In genomic region chr5:102833146-102833545, GRCh38 we compare ENCODE assay signal across 32 cellular contexts.
"Had no signal": no experiment of that assay in that cellular context is flagged by ENCODE, and none has a peak within 500 bp of the region (broad histone marks: within the 10 kb centered on the region; RNA-seq: fewer than 3 reads in every experiment).

No MANE protein-coding gene starts in this region.

- H3K4me1 ChIP-seq: Peyer's patch had no signal

- ATAC-seq: activated CD8-positive, alpha-beta memory T cell treated with anti-CD3 and anti-CD28 coated beads, Interleukin-2, amount 10 ng/mL, durations not matched to agents 7 days and 5 days; activated naive CD8-positive, alpha-beta T cell treated with anti-CD3 and anti-CD28 coated beads, Interleukin-2, amount 50 U/mL, for 24 hours; PC-3 had no signal

- H3K27me3 ChIP-seq: Peyer's patch had no signal

- DNase-seq: activated CD4-positive, alpha-beta memory T cell treated with anti-CD3 and anti-CD28 coated beads, Interleukin-2, amount 10 ng/mL, durations not matched to agents 7 days and 5 days; activated CD4-positive, alpha-beta T cell treated with anti-CD3 and anti-CD28 coated beads for 1 hour; activated CD4-positive, alpha-beta T cell treated with anti-CD3 and anti-CD28 coated beads for 48 hours; activated CD4-positive, CD25-positive, alpha-beta regulatory T cell; activated CD8-positive, alpha-beta memory T cell treated with anti-CD3 and anti-CD28 coated beads for 24 hours; activated CD8-positive, alpha-beta memory T cell treated with anti-CD3 and anti-CD28 coated beads, Interleukin-2, amount 10 ng/mL, durations not matched to agents 7 days and 5 days; activated CD8-positive, alpha-beta memory T cell treated with anti-CD3 and anti-CD28 coated beads, Interleukin-2, amount 50 U/mL, for 48 hours; activated effector memory CD4-positive, alpha-beta T cell treated with Interleukin-2 at 50 U/mL for 16 hours; activated naive CD4-positive, alpha-beta T cell treated with anti-CD3 and anti-CD28 coated beads, Interleukin-2, amount 10 ng/mL, durations not matched to agents 7 days and 5 days; activated naive CD8-positive, alpha-beta T cell treated with anti-CD3 and anti-CD28 coated beads, Interleukin-2, amount 50 U/mL, for 24 hours; activated T-cell treated with anti-CD3 and anti-CD28 coated beads, Interleukin-2, amount 50 U/mL, for 48 hours; anterior cingulate cortex; caudate nucleus; Kasumi-1; MM.1S; MV-4-11; NCI-H1092; NCI-H1436 treated with DMSO at 0.1 percent for 48 hours; NCI-H1694 treated with DMSO at 0.1 percent for 48 hours; NCI-H2029 treated with DMSO at 0.1 percent for 48 hours; NCI-H2107; NCI-H2171; NCI-H510A; NCI-H526; NCI-H748 treated with DMSO at 0.1 percent for 48 hours; NK-92 treated with Interleukin-12 subunit alpha and Interleukin-12 subunit beta, amount 100 ng/mL, for 24 hours; PC-3; Peyer's patch; Right ventricle myocardium superior; T1000; WERI-Rb-1 had no signal

- H3K27ac ChIP-seq: Peyer's patch, SK-N-MC, WERI-Rb-1 had no signal

- H3K9me3 ChIP-seq: Peyer's patch had no signal

- H3K36me3 ChIP-seq: Peyer's patch, WERI-Rb-1 had no signal

- H3K4me3 ChIP-seq: Peyer's patch, SK-N-MC had no signal
